8 cellular contexts compared by ENCODE assay signal in genomic region chr6:142822882-142823578, GRCh38.
DNase-seq lines count a peak whose midpoint lies in the region; ATAC-seq and TF ChIP-seq lines count a peak whose summit lies in the region.

No MANE protein-coding gene starts in this region.

- H3K27ac Mint-ChIP-seq in activated T-cell treated with anti-CD3 and anti-CD28 coated beads, Interleukin-2, amount 50 U/mL, for 72 hours: peak overlapping the region; percentile 99
- H3K27ac Mint-ChIP-seq in naive thymus-derived CD4-positive, alpha-beta T cell: peak overlapping the region; percentile 37 to 97 (median 88)

- H4K20me1 ChIP-seq in MM.1S (ENCODE audit: insufficient read depth, low read length): no peaks in the 10 kb centered on the region

- no peaks in the 10 kb centered on the region for H3K9me3 Mint-ChIP-seq in activated T-cell treated with anti-CD3 and anti-CD28 coated beads, Interleukin-2, amount 50 U/mL, for 72 hours
- H3K9me3 Mint-ChIP-seq in naive thymus-derived CD4-positive, alpha-beta T cell: peaks cover 0 to 8% (median 0%) of the 10 kb centered on the region in 11 donors

- peaks cover 80% of the 10 kb centered on the region for H3K4me1 Mint-ChIP-seq in activated T-cell treated with anti-CD3 and anti-CD28 coated beads, Interleukin-2, amount 50 U/mL, for 72 hours (ENCODE audit: low read depth)
- H3K4me1 Mint-ChIP-seq in naive thymus-derived CD4-positive, alpha-beta T cell: peaks cover 47 to 93% (median 81%) of the 10 kb centered on the region in 7 donors

- no peaks in the 10 kb centered on the region for H3K27me3 ChIP-seq in MM.1S (replicated peaks; ENCODE audit: insufficient read depth, low read length)
- no peaks in the 10 kb centered on the region for H3K27me3 ChIP-seq in naive thymus-derived CD4-positive, alpha-beta T cell (ENCODE audit: control insufficient read depth in 2 of 2, insufficient read depth in 2 of 2, low read length in 2 of 2)

- no peak overlapping the region for H2AFZ ChIP-seq in MM.1S (ENCODE audit: low read length)

- peaks cover 9% of the 10 kb centered on the region; the same call in 1 of the 2 replicates for H3K4me1 ChIP-seq in MM.1S (ENCODE audit: low read length)
- H3K4me1 ChIP-seq in naive thymus-derived CD4-positive, alpha-beta T cell (ENCODE audit: control insufficient read depth in 2 of 2, insufficient read depth in 2 of 2, low read length in 2 of 2): peaks cover 40 to 47% of the 10 kb centered on the region in 2 donors

- H3K4me2 ChIP-seq in MM.1S (ENCODE audit: low read depth, low read length): no peak overlapping the region

- ATAC-seq in activated T-cell treated with anti-CD3 and anti-CD28 coated beads, Interleukin-2, amount 50 U/mL, for 72 hours (replicated peaks in 1 of 2): peak in 1 of 2 donors; percentile 8
- ATAC-seq in naive thymus-derived CD4-positive, alpha-beta T cell: no peak
- ATAC-seq in HG03469 (IDR thresholded peaks at IDR 0.05; ENCODE audit: unreplicated experiment): no peak

- H3K9ac ChIP-seq in MM.1S (ENCODE audit: low read length): no peak overlapping the region

- peaks cover 5% of the 10 kb centered on the region for H3K79me2 ChIP-seq in MM.1S (ENCODE audit: low read length)

- no peaks in the 10 kb centered on the region for H3K9me3 ChIP-seq in MM.1S (replicated peaks; ENCODE audit: insufficient read depth, low read length)
- H3K9me3 ChIP-seq in naive thymus-derived CD4-positive, alpha-beta T cell (ENCODE audit: control insufficient read depth in 2 of 3, low read length in 3 of 3): no peaks in the 10 kb centered on the region

- H3K4me3 Mint-ChIP-seq in activated T-cell treated with anti-CD3 and anti-CD28 coated beads, Interleukin-2, amount 50 U/mL, for 72 hours: peak overlapping the region; percentile 50 to 88
- H3K4me3 Mint-ChIP-seq in naive thymus-derived CD4-positive, alpha-beta T cell: peak overlapping the region in 9 of 10 donors; percentile 5 to 81 (median 40)

- CTCF ChIA-PET in naive thymus-derived CD4-positive, alpha-beta T cell (lab: Charles Lee): interaction anchor here (0.5 kb wide), 1 partner anchor 106 kb away, joined by 3 read pairs; no protein-coding TSS in a partner anchor

- TF ChIP-seq CTCF in MM.1S (IDR thresholded peaks at IDR 0.05; ENCODE audit: low read length): peak; percentile 29

- intact Hi-C loops in naive thymus-derived CD4-positive, alpha-beta T cell (cut with micrococcal nuclease): loop anchor here in 1 of 2 donors (5.0 kb wide), 1 partner anchor 34 kb away; no protein-coding TSS in a partner anchor

- no peaks in the 10 kb centered on the region for H3K36me3 ChIP-seq in MM.1S (replicated peaks; ENCODE audit: insufficient read depth, low read length)
- H3K36me3 ChIP-seq in naive thymus-derived CD4-positive, alpha-beta T cell (ENCODE audit: control insufficient read depth in 2 of 3, insufficient read depth in 3 of 3, low read length in 3 of 3): no peaks in the 10 kb centered on the region

- POLR2A ChIA-PET in naive thymus-derived CD4-positive, alpha-beta T cell (lab: Charles Lee): interaction anchor here (0.8 to 8.6 kb wide), 3 partner anchors 14 to 59 kb away, joined by 4 to 71 read pairs (median 22); no protein-coding TSS in a partner anchor

- no peaks in the 10 kb centered on the region for H3K9me2 ChIP-seq in MM.1S (replicated peaks; ENCODE audit: insufficient read depth, low read length)

- no peaks in the 10 kb centered on the region for H3K27me3 Mint-ChIP-seq in activated T-cell treated with anti-CD3 and anti-CD28 coated beads, Interleukin-2, amount 50 U/mL, for 72 hours (ENCODE audit: low read depth)
- no peaks in the 10 kb centered on the region for H3K27me3 Mint-ChIP-seq in naive thymus-derived CD4-positive, alpha-beta T cell

- DNase-seq in GF-D8 (lab: John Stamatoyannopoulos, UW) (peak; percentile 79), MM.1S (no peak), SKM-1 treated with dmso at 0.1 percent for 144 hours (lab: John Stamatoyannopoulos, UW; ENCODE audit: unreplicated experiment) (no peak)
- DNase-seq in activated T-cell treated with anti-CD3 and anti-CD28 coated beads, Interleukin-2, amount 50 U/mL, for 72 hours: peak in 1 of 2 donors; percentile 38
- DNase-seq in naive thymus-derived CD4-positive, alpha-beta T cell: no peak
- no peak for DNase-seq in central memory CD4-positive, alpha-beta T cell
- no peak for DNase-seq in activated CD8-positive, alpha-beta memory T cell treated with anti-CD3 and anti-CD28 coated beads for 24 hours

- H3K36me3 Mint-ChIP-seq in activated T-cell treated with anti-CD3 and anti-CD28 coated beads, Interleukin-2, amount 50 U/mL, for 72 hours (ENCODE audit: insufficient read depth in 2 of 2): peaks cover 0 to 2% of the 10 kb centered on the region in 2 donors
- H3K36me3 Mint-ChIP-seq in naive thymus-derived CD4-positive, alpha-beta T cell: peaks cover 0 to 23% (median 15%) of the 10 kb centered on the region in 5 donors

- no peak overlapping the region for H3K27ac ChIP-seq in MM.1S (ENCODE audit: low read length)
- peak overlapping the region; percentile 53 for H3K27ac ChIP-seq in naive thymus-derived CD4-positive, alpha-beta T cell (ENCODE audit: low read depth, low read length)

- H3F3A ChIP-seq in MM.1S (ENCODE audit: insufficient read depth, low read length): 0 out of 2 replicates have a peak, but pooled peaks cover 8% of the 10 kb centered on the region

- no peak overlapping the region for H3K4me3 ChIP-seq in MM.1S (ENCODE audit: low read length)
- H3K4me3 ChIP-seq in naive thymus-derived CD4-positive, alpha-beta T cell (ENCODE audit: low read length): no peak overlapping the region
